Comparison of ENCODE assay signal across 13 cellular contexts in genomic region chrX:1589356-1590130, GRCh38. TPM values are rescaled to one million over a fixed set of nuclear protein-coding genes. Genes with fewer than 3 reads are reported as not detected.
A peak's percentile ranks its signal among the peaks of the same experiment; 100 is the strongest.
DNase-seq lines count a peak whose midpoint lies in the region; ATAC-seq and TF ChIP-seq lines count a peak whose summit lies in the region.
"Had no signal": no experiment of that assay in that cellular context is flagged by ENCODE, and none has a peak within 500 bp of the region (broad histone marks: within the 10 kb centered on the region; RNA-seq: fewer than 3 reads in every experiment).

No MANE protein-coding gene starts in this region.

- CTCF ChIA-PET in activated naive CD4-positive, alpha-beta T cell treated with anti-CD3 and anti-CD28 coated beads for 36 hours (lab: Charles Lee), result no interaction called here
- CTCF ChIA-PET in OCI-LY7 (lab: Charles Lee; ENCODE audit: unreplicated experiment), result no interaction called here

- H3K4me1 ChIP-seq in OCI-LY7 (ENCODE audit: insufficient read depth, low read length, poor library complexity, severe bottlenecking), result peaks cover 33% of the 10 kb centered on the region

- H3K27ac Mint-ChIP-seq in activated naive CD4-positive, alpha-beta T cell treated with anti-CD3 and anti-CD28 coated beads for 36 hours, result peak overlapping the region; percentile 39
- peak overlapping the region; percentile 88 for H3K27ac Mint-ChIP-seq in effector memory CD8-positive, alpha-beta T cell

- H3K9me3 ChIP-seq in OCI-LY7 (ENCODE audit: low read length), result no peaks in the 10 kb centered on the region
- H3K9me3 ChIP-seq: heart right ventricle, psoas muscle had no signal

- H3K27ac ChIP-seq in OCI-LY7 (ENCODE audit: low read depth, low read length, poor library complexity, severe bottlenecking), result peak overlapping the region; percentile 66
- H3K27ac ChIP-seq: epithelial cell of prostate, heart right ventricle, psoas muscle had no signal

- ATAC-seq in effector memory CD8-positive, alpha-beta T cell (replicated peaks), result no peak
- no peak for ATAC-seq in GM21737 (IDR thresholded peaks at IDR 0.05; ENCODE audit: unreplicated experiment)
- ATAC-seq: heart right ventricle, psoas muscle had no signal

- H3K4me1 Mint-ChIP-seq in activated naive CD4-positive, alpha-beta T cell treated with anti-CD3 and anti-CD28 coated beads for 36 hours (ENCODE audit: low read depth), result peaks cover 21% of the 10 kb centered on the region
- H3K4me1 Mint-ChIP-seq in effector memory CD8-positive, alpha-beta T cell (ENCODE audit: low read depth in 2 of 2), result peaks cover 14 to 27% of the 10 kb centered on the region in 2 donors

- POLR2A ChIA-PET in OCI-LY7 (lab: Charles Lee), result no interaction called here

- peaks cover 29% of the 10 kb centered on the region for H3K79me2 ChIP-seq in OCI-LY7 (ENCODE audit: insufficient read depth, low read depth, low read length)

- peaks cover 7% of the 10 kb centered on the region; the same call in 1 of the 2 replicates for H4K20me1 ChIP-seq in OCI-LY7 (ENCODE audit: insufficient read depth, low read length)

- DNase-seq in activated naive CD4-positive, alpha-beta T cell treated with anti-CD3 and anti-CD28 coated beads for 36 hours, result no peak
- DNase-seq in activated naive CD4-positive, alpha-beta T cell treated with Interleukin-2 at 50 U/mL for 16 hours, result no peak
- DNase-seq in OCI-LY7 (ENCODE audit: low spot score), result no peak
- DNase-seq in effector memory CD8-positive, alpha-beta T cell, result no peak
- peak; percentile 23 for DNase-seq in stimulated activated CD8-positive, alpha-beta memory T cell treated with anti-CD3 and anti-CD28 coated beads, Interleukin-4, amount 100 ng/mL, for 48 hours
- DNase-seq in 8988T, result no peak
- DNase-seq in NCI-H524 treated with DMSO at 0.1 percent for 48 hours (lab: John Stamatoyannopoulos, UW), result no peak
- DNase-seq: heart right ventricle, mammary epithelial cell, T1000 had no signal

- no peaks in the 10 kb centered on the region for H3K9me3 Mint-ChIP-seq in activated naive CD4-positive, alpha-beta T cell treated with anti-CD3 and anti-CD28 coated beads for 36 hours
- no peaks in the 10 kb centered on the region for H3K9me3 Mint-ChIP-seq in effector memory CD8-positive, alpha-beta T cell

- H3K9me2 ChIP-seq in OCI-LY7 (ENCODE audit: insufficient read depth, low read length), result no peaks in the 10 kb centered on the region

- H3K4me2 ChIP-seq in OCI-LY7 (ENCODE audit: low read length), result no peak overlapping the region

- peaks cover 19% of the 10 kb centered on the region for H3K36me3 ChIP-seq in OCI-LY7 (ENCODE audit: insufficient read depth, low read length)

- peaks cover 10% of the 10 kb centered on the region for H3K36me3 Mint-ChIP-seq in activated naive CD4-positive, alpha-beta T cell treated with anti-CD3 and anti-CD28 coated beads for 36 hours (ENCODE audit: low read depth)
- H3K36me3 Mint-ChIP-seq in effector memory CD8-positive, alpha-beta T cell (ENCODE audit: insufficient read depth), result peaks cover 29% of the 10 kb centered on the region

- no TSS peak for BruUV-seq in OCI-LY7 (replicated peaks; lab: Mats Ljungman, UMichigan)

- H2AFZ ChIP-seq in OCI-LY7 (ENCODE audit: low read length), result 0 out of 2 replicates have a peak overlapping the region, but pooled peaks have one; percentile 17

- TF ChIP-seq CTCF in OCI-LY7 (conservative IDR thresholded peaks at IDR 0.05; ENCODE audit: low read length), result no peak

- H3K4me3 Mint-ChIP-seq in activated naive CD4-positive, alpha-beta T cell treated with anti-CD3 and anti-CD28 coated beads for 36 hours, result no peak overlapping the region
- H3K4me3 Mint-ChIP-seq in effector memory CD8-positive, alpha-beta T cell, result no peak overlapping the region

- intact Hi-C loops in activated naive CD4-positive, alpha-beta T cell treated with anti-CD3 and anti-CD28 coated beads for 36 hours (cut with micrococcal nuclease), result loop anchor here (5.0 kb wide), 2 partner anchors 1018 to 1103 kb away; partner anchors contain the start of gene CD99
- intact Hi-C loops in OCI-LY7 (cut with micrococcal nuclease; ENCODE audit: unreplicated experiment), result no loop called here

- no peaks in the 10 kb centered on the region for H3K27me3 Mint-ChIP-seq in activated naive CD4-positive, alpha-beta T cell treated with anti-CD3 and anti-CD28 coated beads for 36 hours (ENCODE audit: low read depth)
- H3K27me3 Mint-ChIP-seq in effector memory CD8-positive, alpha-beta T cell, result no peaks in the 10 kb centered on the region

- H3K4me3 ChIP-seq in OCI-LY7 (ENCODE audit: low read depth, low read length, poor library complexity, severe bottlenecking), result no peak overlapping the region
- H3K4me3 ChIP-seq: heart right ventricle, psoas muscle had no signal

RNA-seq across cellular contexts. Expression of gene AKAP17A, which starts 1.9 kb away (rescaled TPM):
- 10 to 100 TPM; 59.2 to 60.5 TPM for total RNA-seq in activated naive CD4-positive, alpha-beta T cell treated with anti-CD3 and anti-CD28 coated beads for 36 hours
- total RNA-seq in OCI-LY7 (2014; rRNA removed; shearing (Covaris generic)), result 61.8 and 64.2 TPM in 2 replicates
- 60.6 and 64.9 TPM in 2 replicates for total RNA-seq in OCI-LY7 (2022)

RNA-seq across cellular contexts. Expression of gene ASMT, which starts 25.3 kb away (rescaled TPM):
- total RNA-seq in activated naive CD4-positive, alpha-beta T cell treated with anti-CD3 and anti-CD28 coated beads for 36 hours, result not detected
- 0.15 and 0.16 TPM in 2 replicates for total RNA-seq in OCI-LY7 (2014; rRNA removed; shearing (Covaris generic))
- total RNA-seq in OCI-LY7 (2022), result not detected in 2 replicates
- total RNA-seq: heart right ventricle, mammary epithelial cell had no signal

RNA-seq across cellular contexts. Expression of gene P2RY8, which starts 52.6 kb away (rescaled TPM):
- total RNA-seq in activated naive CD4-positive, alpha-beta T cell treated with anti-CD3 and anti-CD28 coated beads for 36 hours, result 10 to 100 TPM in 1 of 2 experiments, 1 to 10 TPM in 1; 9.8 to 10.6 TPM
- total RNA-seq in OCI-LY7 (2014; rRNA removed; shearing (Covaris generic)), result 88.3 and 110 TPM in 2 replicates
- total RNA-seq in OCI-LY7 (2022), result 122 and 149 TPM in 2 replicates
- total RNA-seq: mammary epithelial cell had no signal

Comparison
In these comparisons a context has a peak if more than half of its experiments do, and no peak if none do; other contexts are left out.
1. RNA of gene P2RY8, which starts 52.6 kb away (total RNA-seq): 88.3 to 149 TPM in OCI-LY7; 9.8 to 10.6 TPM in activated naive CD4-positive, alpha-beta T cell treated with anti-CD3 and anti-CD28 coated beads for 36 hours; every median in the first group is over 4 times any median in the second.